ENCODE assay signal across 9 cellular contexts in genomic region chr11:9362393-9362863, GRCh38. TPM values are rescaled to one million over a fixed set of nuclear protein-coding genes. Genes with fewer than 3 reads are reported as not detected.
DNase-seq lines count a peak whose midpoint lies in the region; ATAC-seq and TF ChIP-seq lines count a peak whose summit lies in the region.
"Had no signal": no experiment of that assay in that cellular context is flagged by ENCODE, and none has a peak within 500 bp of the region (broad histone marks: within the 10 kb centered on the region; RNA-seq: fewer than 3 reads in every experiment).

No MANE protein-coding gene starts in this region.

- H3K9me2 ChIP-seq in OCI-LY1 (ENCODE audit: low read depth, low read length): no peaks in the 10 kb centered on the region

- H3K27ac ChIP-seq in CD8-positive, alpha-beta T cell (ENCODE audit: low read depth, low read length): no peak overlapping the region
- H3K27ac ChIP-seq in OCI-LY1 (ENCODE audit: low read depth, low read length, poor library complexity, severe bottlenecking) (peak overlapping the region; percentile 22), epithelial cell of prostate (peak overlapping the region; percentile 100), osteoblast (ENCODE audit: low read depth, low read length) (peak overlapping the region; percentile 97)

- H4K20me1 ChIP-seq in OCI-LY1 (ENCODE audit: insufficient read depth, low read length) (no peaks in the 10 kb centered on the region), osteoblast (ENCODE audit: insufficient read depth, low read length) (no peaks in the 10 kb centered on the region)

- CTCF ChIA-PET in CD8-positive, alpha-beta T cell (lab: Charles Lee): no interaction called here

- intact Hi-C loops in CD8-positive, alpha-beta T cell (cut with DNase I, micrococcal nuclease): loop anchor here in 1 of 2 experiments (5.0 kb wide), 1 partner anchor 100 kb away; no protein-coding TSS in a partner anchor

- no peaks in the 10 kb centered on the region for H3F3A ChIP-seq in OCI-LY1 (ENCODE audit: insufficient read depth, low read length)

- no peak overlapping the region for H2AFZ ChIP-seq in OCI-LY1 (ENCODE audit: low read length)
- H2AFZ ChIP-seq in osteoblast (ENCODE audit: low read length): peak overlapping the region; percentile 88

- peak overlapping the region; percentile 70 for H3K27ac Mint-ChIP-seq in CD8-positive, alpha-beta T cell

- H3K9me3 Mint-ChIP-seq in CD8-positive, alpha-beta T cell: no peaks in the 10 kb centered on the region

- ATAC-seq in CD8-positive, alpha-beta T cell: no peak
- ATAC-seq in HG03039 (IDR thresholded peaks at IDR 0.05; ENCODE audit: unreplicated experiment): no peak

- H3K4me2 ChIP-seq in OCI-LY1 (ENCODE audit: low read length): no peak overlapping the region
- no peak overlapping the region for H3K4me2 ChIP-seq in osteoblast (ENCODE audit: insufficient read depth, low read length)

- POLR2A ChIA-PET in CD8-positive, alpha-beta T cell (lab: Charles Lee): interaction anchor here (0.9 kb wide), 1 partner anchor 49 kb away, joined by 3 read pairs; no protein-coding TSS in a partner anchor

- peaks cover 10% of the 10 kb centered on the region for H3K4me1 ChIP-seq in CD8-positive, alpha-beta T cell (ENCODE audit: insufficient read depth, low read length)
- H3K4me1 ChIP-seq in OCI-LY1 (ENCODE audit: insufficient read depth, low read length, severe bottlenecking) (peaks cover 13% of the 10 kb centered on the region), osteoblast (ENCODE audit: insufficient read depth, low read length) (peaks cover 28% of the 10 kb centered on the region)

- no peaks in the 10 kb centered on the region for H3K27me3 ChIP-seq in CD8-positive, alpha-beta T cell (ENCODE audit: insufficient read depth, low read length)
- H3K27me3 ChIP-seq in OCI-LY1 (ENCODE audit: insufficient read depth, low read length): no peaks in the 10 kb centered on the region
- no peaks in the 10 kb centered on the region for H3K27me3 ChIP-seq in osteoblast (ENCODE audit: insufficient read depth, low read length)

- no peaks in the 10 kb centered on the region for H3K27me3 Mint-ChIP-seq in CD8-positive, alpha-beta T cell (ENCODE audit: low read depth)

- H3K9ac ChIP-seq in OCI-LY1 (ENCODE audit: low read length): no peak overlapping the region

- H3K36me3 Mint-ChIP-seq in CD8-positive, alpha-beta T cell: no peaks in the 10 kb centered on the region

- H3K36me3 ChIP-seq in CD8-positive, alpha-beta T cell (ENCODE audit: insufficient read depth, low read length): no peaks in the 10 kb centered on the region
- H3K36me3 ChIP-seq in OCI-LY1 (ENCODE audit: insufficient read depth, low read length): no peaks in the 10 kb centered on the region
- H3K36me3 ChIP-seq in osteoblast (ENCODE audit: insufficient read depth, low read length): no peaks in the 10 kb centered on the region

- H3K4me3 ChIP-seq in CD8-positive, alpha-beta T cell (ENCODE audit: low read depth, low read length): no peak overlapping the region
- H3K4me3 ChIP-seq in OCI-LY1 (ENCODE audit: low read depth, low read length, poor library complexity, severe bottlenecking) (no peak overlapping the region), osteoblast (ENCODE audit: insufficient read depth, low read length) (no peak overlapping the region)

- DNase-seq in CD8-positive, alpha-beta T cell: no peak
- DNase-seq in epithelial cell of prostate (ENCODE audit: low read depth, low spot score) (no peak), osteoblast (ENCODE audit: insufficient read length, low spot score, missing footprints) (peak; percentile 54), amniotic stem cell (lab: John Stamatoyannopoulos, UW) (no peak), SKM-1 treated with dmso at 0.1 percent for 144 hours (lab: John Stamatoyannopoulos, UW; ENCODE audit: unreplicated experiment) (no peak), NCI-H748 (lab: John Stamatoyannopoulos, UW; ENCODE audit: unreplicated experiment) (no peak)
- DNase-seq: NCI-H1930 had no signal

- no peak for TF ChIP-seq CTCF in CD8-positive, alpha-beta T cell (IDR thresholded peaks at IDR 0.05)
- TF ChIP-seq CTCF in OCI-LY1 (IDR thresholded peaks at IDR 0.05; ENCODE audit: low read length): no peak
- TF ChIP-seq CTCF in osteoblast (IDR thresholded peaks at IDR 0.05; ENCODE audit: extremely low read depth, low read depth, low read length): no peak

- H3K9me3 ChIP-seq in CD8-positive, alpha-beta T cell (ENCODE audit: low read length): no peaks in the 10 kb centered on the region
- no peaks in the 10 kb centered on the region for H3K9me3 ChIP-seq in OCI-LY1 (ENCODE audit: low read length)
- H3K9me3 ChIP-seq in osteoblast (ENCODE audit: low read depth, low read length): no peaks in the 10 kb centered on the region

- peaks cover 14% of the 10 kb centered on the region for H3K4me1 Mint-ChIP-seq in CD8-positive, alpha-beta T cell (ENCODE audit: low read depth)

- no peak overlapping the region for H3K4me3 Mint-ChIP-seq in CD8-positive, alpha-beta T cell

- no peaks in the 10 kb centered on the region for H3K79me2 ChIP-seq in OCI-LY1 (ENCODE audit: insufficient read depth, low read length)
- H3K79me2 ChIP-seq in osteoblast (ENCODE audit: insufficient read depth, low read length): no peaks in the 10 kb centered on the region

RNA-seq across cellular contexts. Expression of gene IPO7, which starts 22.0 kb away (rescaled TPM):
- total RNA-seq in CD8-positive, alpha-beta T cell: 10 to 100 TPM; 52.4 to 53.4 TPM
- 155 and 174 TPM in 2 replicates for total RNA-seq in osteoblast

RNA-seq across cellular contexts. Expression of gene TMEM41B, which starts 48.0 kb away (rescaled TPM):
- 10 to 100 TPM; 36.8 TPM for total RNA-seq in CD8-positive, alpha-beta T cell
- total RNA-seq in osteoblast: 56.0 and 56.1 TPM in 2 replicates
